In the genomic region with DNA sequence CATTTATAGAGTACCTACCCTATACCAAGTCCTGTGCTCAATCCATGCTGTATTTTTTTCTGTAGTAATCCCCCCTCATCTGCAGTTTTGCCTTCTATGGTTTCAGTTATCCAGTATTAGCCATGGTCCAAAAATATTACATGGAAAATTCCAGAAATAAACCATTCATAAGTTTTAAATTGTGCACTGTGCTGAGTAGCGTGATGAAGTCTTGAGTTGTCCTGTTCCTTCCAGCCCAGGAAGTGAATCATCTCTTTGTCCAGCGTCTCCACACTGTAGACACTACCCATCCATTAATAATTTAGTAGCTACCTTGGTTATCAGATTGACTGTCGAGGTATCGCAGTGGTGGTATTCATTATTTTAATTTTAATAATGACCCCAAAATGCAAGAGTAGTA, we compare ENCODE assay signal across 20 cellular contexts. TPM values are rescaled to one million over a fixed set of nuclear protein-coding genes. Genes with fewer than 3 reads are reported as not detected.
DNase-seq lines count a peak whose midpoint lies in the region; ATAC-seq and TF ChIP-seq lines count a peak whose summit lies in the region.
"Had no signal": no experiment of that assay in that cellular context is flagged by ENCODE, and none has a peak within 500 bp of the region (broad histone marks: within the 10 kb centered on the region; RNA-seq: fewer than 3 reads in every experiment).

No MANE protein-coding gene starts in this region.

- TF ChIP-seq CTCF in SK-N-SH (IDR thresholded peaks at IDR 0.05): no peak
- TF ChIP-seq CTCF in epithelial cell of esophagus (IDR thresholded peaks at IDR 0.05; ENCODE audit: insufficient read depth, low read depth, low read length, missing control alignments): no peak
- TF ChIP-seq CTCF in CD8-positive, alpha-beta T cell (IDR thresholded peaks at IDR 0.05): no peak
- no peak for TF ChIP-seq CTCF in left lung (IDR thresholded peaks at IDR 0.05)

- CTCF ChIA-PET in SK-N-SH (lab: Yijun Ruan, JAX): no interaction called here
- CTCF ChIA-PET in CD8-positive, alpha-beta T cell (lab: Charles Lee): no interaction called here

- no peak overlapping the region for H2AFZ ChIP-seq in SK-N-SH (ENCODE audit: low read depth)

- 22% methylated on average over 4 of the region's 4 CpGs for WGBS in SK-N-SH (ENCODE audit: low lambda C conversion rate)

- no peaks in the 10 kb centered on the region for H3K9me2 ChIP-seq in SK-N-SH

- ATAC-seq in effector memory CD8-positive, alpha-beta T cell (replicated peaks): no peak
- ATAC-seq in CD8-positive, alpha-beta T cell: no peak
- no peak for ATAC-seq in left lung
- ATAC-seq: GM12878, K562, Panc1, T-cell had no signal

- H3K4me1 Mint-ChIP-seq in effector memory CD8-positive, alpha-beta T cell (ENCODE audit: low read depth in 2 of 2): no peaks in the 10 kb centered on the region
- H3K4me1 Mint-ChIP-seq in CD8-positive, alpha-beta T cell (ENCODE audit: low read depth): no peaks in the 10 kb centered on the region
- H3K4me1 Mint-ChIP-seq: T-cell had no signal

- no peak overlapping the region for H3K4me2 ChIP-seq in SK-N-SH

- H3K79me2 ChIP-seq in SK-N-SH (ENCODE audit: insufficient read depth): no peaks in the 10 kb centered on the region

- no peaks in the 10 kb centered on the region for H3K9me3 ChIP-seq in SK-N-SH
- no peaks in the 10 kb centered on the region for H3K9me3 ChIP-seq in CD8-positive, alpha-beta T cell (ENCODE audit: low read length)
- H3K9me3 ChIP-seq in left lung: no peaks in the 10 kb centered on the region
- H3K9me3 ChIP-seq: BE2C had no signal

- H3K27me3 ChIP-seq in SK-N-SH (ENCODE audit: insufficient read depth) (no peaks in the 10 kb centered on the region), left lung (no peaks in the 10 kb centered on the region)
- H3K27me3 ChIP-seq in CD8-positive, alpha-beta T cell (ENCODE audit: insufficient read depth, low read length): no peaks in the 10 kb centered on the region

- H3K36me3 ChIP-seq in SK-N-SH (replicated peaks in 1 of 2; ENCODE audit: control insufficient read depth in 1 of 2, insufficient read depth in 2 of 2, low read length in 1 of 2): no peaks in the 10 kb centered on the region
- no peaks in the 10 kb centered on the region for H3K36me3 ChIP-seq in CD8-positive, alpha-beta T cell (ENCODE audit: insufficient read depth, low read length)
- H3K36me3 ChIP-seq in left lung: no peaks in the 10 kb centered on the region
- H3K36me3 ChIP-seq: BE2C had no signal

- intact Hi-C loops in CD8-positive, alpha-beta T cell (cut with DNase I, micrococcal nuclease): no loop called here
- intact Hi-C loops in left lung (cut with DNase I): no loop called here

- no peaks in the 10 kb centered on the region for H3K27me3 Mint-ChIP-seq in effector memory CD8-positive, alpha-beta T cell
- H3K27me3 Mint-ChIP-seq in CD8-positive, alpha-beta T cell (ENCODE audit: low read depth): no peaks in the 10 kb centered on the region
- H3K27me3 Mint-ChIP-seq: T-cell had no signal

- H3K4me3 ChIP-seq in SK-N-SH (ENCODE audit: low read depth in 2 of 2, low read length in 1 of 2) (no peak overlapping the region), epithelial cell of esophagus (ENCODE audit: low read length) (no peak overlapping the region), left lung (no peak overlapping the region)
- no peak overlapping the region for H3K4me3 ChIP-seq in CD8-positive, alpha-beta T cell (ENCODE audit: low read depth, low read length)
- H3K4me3 ChIP-seq: GM12878, K562 had no signal

- no peak for TF ChIP-seq RAD21 in SK-N-SH (IDR thresholded peaks at IDR 0.05; ENCODE audit: low read length)

- H3K4me1 ChIP-seq in SK-N-SH (ENCODE audit: control insufficient read depth in 1 of 2, insufficient read depth in 2 of 2, low read depth in 1 of 2, low read length in 1 of 2) (peaks cover 3 to 16% of the 10 kb centered on the region in 2 experiments; a peak in 1 of 4 replicates), left lung (no peaks in the 10 kb centered on the region)
- no peaks in the 10 kb centered on the region for H3K4me1 ChIP-seq in CD8-positive, alpha-beta T cell (ENCODE audit: insufficient read depth, low read length)
- H3K4me1 ChIP-seq: BE2C had no signal

- TF ChIP-seq EP300 in SK-N-SH (IDR thresholded peaks at IDR 0.05; ENCODE audit: borderline replicate concordance in 1 of 2, low read depth in 1 of 2, low read length in 1 of 2): no peak

- peaks cover 13% of the 10 kb centered on the region for H3F3A ChIP-seq in SK-N-SH (replicated peaks; ENCODE audit: insufficient read depth)

- POLR2A ChIA-PET in SK-N-SH (lab: Yijun Ruan, JAX): no interaction called here
- POLR2A ChIA-PET in CD8-positive, alpha-beta T cell (lab: Charles Lee): no interaction called here

- H3K36me3 Mint-ChIP-seq in effector memory CD8-positive, alpha-beta T cell (ENCODE audit: insufficient read depth): no peaks in the 10 kb centered on the region
- H3K36me3 Mint-ChIP-seq in CD8-positive, alpha-beta T cell: peaks cover 21% of the 10 kb centered on the region

- no peaks in the 10 kb centered on the region for H3K9me3 Mint-ChIP-seq in effector memory CD8-positive, alpha-beta T cell
- peaks cover 2% of the 10 kb centered on the region for H3K9me3 Mint-ChIP-seq in CD8-positive, alpha-beta T cell

- peak overlapping the region in 1 of 2 experiments; percentile 40; a peak in 2 of 4 replicates for H3K27ac ChIP-seq in SK-N-SH (ENCODE audit: low read depth in 2 of 2, low read length in 1 of 2)
- no peak overlapping the region for H3K27ac ChIP-seq in CD8-positive, alpha-beta T cell (ENCODE audit: low read depth, low read length)
- H3K27ac ChIP-seq in left lung: no peak overlapping the region

- DNase-seq in EH (ENCODE audit: low read depth) (peak; percentile 49), HT1080 (ENCODE audit: low read depth) (peak; percentile 28), SK-N-SH (no peak), epithelial cell of esophagus (ENCODE audit: low read depth) (peak; percentile 39), left lung (no peak)
- no peak for DNase-seq in effector memory CD8-positive, alpha-beta T cell
- no peak for DNase-seq in stimulated activated CD4-positive, alpha-beta T cell treated with anti-CD3 and anti-CD28 coated beads, Interleukin-2, amount 100 ng/mL, for 24 hours
- no peak for DNase-seq in CD8-positive, alpha-beta T cell
- DNase-seq: 8988T, ACHN, BE2C, GDM1, Kasumi-1, NCI-H446 treated with DMSO at 0.1 percent for 48 hours, NCI-H526 treated with DMSO at 0.1 percent for 48 hours, SIG-M5, T-cell had no signal

- no peak overlapping the region for H3K9ac ChIP-seq in SK-N-SH

- no peaks in the 10 kb centered on the region for H4K20me1 ChIP-seq in SK-N-SH (ENCODE audit: insufficient read depth)

- no peak overlapping the region for H3K27ac Mint-ChIP-seq in effector memory CD8-positive, alpha-beta T cell
- no peak overlapping the region for H3K27ac Mint-ChIP-seq in CD8-positive, alpha-beta T cell
- H3K27ac Mint-ChIP-seq: T-cell had no signal

- H3K4me3 Mint-ChIP-seq in effector memory CD8-positive, alpha-beta T cell: no peak overlapping the region
- no peak overlapping the region for H3K4me3 Mint-ChIP-seq in CD8-positive, alpha-beta T cell
- H3K4me3 Mint-ChIP-seq: T-cell had no signal

TF ChIP-seq in SK-N-SH, 30 proteins besides CTCF, POLR2A, EP300 and RAD21:
- TF ChIP-seq TCF12 (IDR thresholded peaks at IDR 0.05) (peak; percentile 28; the same call in 1 of the 2 replicates), TEAD4 (IDR thresholded peaks at IDR 0.05; ENCODE audit: borderline replicate concordance, insufficient read depth) (no peak), FOSL2 (IDR thresholded peaks at IDR 0.05; ENCODE audit: borderline replicate concordance, low read depth) (peak; percentile 25; the same call in 1 of the 2 replicates)
- TF ChIP-seq, protein P1, sequence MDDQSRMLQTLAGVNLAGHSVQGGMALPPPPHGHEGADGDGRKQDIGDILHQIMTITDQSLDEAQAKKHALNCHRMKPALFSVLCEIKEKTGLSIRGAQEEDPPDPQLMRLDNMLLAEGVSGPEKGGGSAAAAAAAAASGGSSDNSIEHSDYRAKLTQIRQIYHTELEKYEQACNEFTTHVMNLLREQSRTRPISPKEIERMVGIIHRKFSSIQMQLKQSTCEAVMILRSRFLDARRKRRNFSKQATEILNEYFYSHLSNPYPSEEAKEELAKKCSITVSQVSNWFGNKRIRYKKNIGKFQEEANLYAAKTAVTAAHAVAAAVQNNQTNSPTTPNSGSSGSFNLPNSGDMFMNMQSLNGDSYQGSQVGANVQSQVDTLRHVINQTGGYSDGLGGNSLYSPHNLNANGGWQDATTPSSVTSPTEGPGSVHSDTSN (IDR thresholded peaks at IDR 0.05): peak; percentile 45; the same call in 1 of the 2 replicates

RNA-seq across cellular contexts. Expression of a gene that starts 54.2 kb away (rescaled TPM):
- 22.1 and 33.5 TPM in 2 replicates for total RNA-seq in HT1080 (2014; rRNA removed; shearing (Covaris generic))
- polyA plus RNA-seq in HT1080 (2015; cell fraction: cytosol; rRNA removed): 17.7 and 22.2 TPM in 2 replicates
- 38.7 and 45.0 TPM in 2 replicates for polyA plus RNA-seq in HT1080 (2015; cell fraction: nucleus; rRNA removed)
- polyA plus RNA-seq in SK-N-SH (2012; rRNA removed): 15.0 and 21.8 TPM in 2 replicates
- polyA plus RNA-seq in SK-N-SH (2012; cell fraction: cytosol; rRNA removed): 17.4 and 17.5 TPM in 2 replicates
- polyA plus RNA-seq in SK-N-SH (2012; cell fraction: nucleus; rRNA removed): 46.3 and 50.3 TPM in 2 replicates
- 10 to 100 TPM; 23.0 to 23.6 TPM for total RNA-seq in CD8-positive, alpha-beta T cell
- 10 to 100 TPM; 23.6 to 27.9 TPM for total RNA-seq in left lung

RNA-seq across cellular contexts. Expression of a gene that starts 57.8 kb away (rescaled TPM):
- 7.9 and 10.6 TPM in 2 replicates for total RNA-seq in HT1080 (2014; rRNA removed; shearing (Covaris generic))
- 18.6 and 20.2 TPM in 2 replicates for polyA plus RNA-seq in HT1080 (2015; cell fraction: cytosol; rRNA removed)
- polyA plus RNA-seq in HT1080 (2015; cell fraction: nucleus; rRNA removed): 16.2 and 23.1 TPM in 2 replicates
- polyA plus RNA-seq in SK-N-SH (2012; rRNA removed): 18.1 and 20.6 TPM in 2 replicates
- 23.6 and 26.1 TPM in 2 replicates for polyA plus RNA-seq in SK-N-SH (2012; cell fraction: cytosol; rRNA removed)
- polyA plus RNA-seq in SK-N-SH (2012; cell fraction: nucleus; rRNA removed): 24.4 and 31.0 TPM in 2 replicates
- 10 to 100 TPM; 46.5 to 47.3 TPM for total RNA-seq in CD8-positive, alpha-beta T cell
- 10 to 100 TPM; 39.5 to 52.0 TPM for total RNA-seq in left lung

Comparison
In these comparisons a context has a peak if more than half of its experiments do, and no peak if none do; other contexts are left out.
1. DNase-seq: peak in EH (single experiment), HT1080 (single experiment) and epithelial cell of esophagus (single experiment); none in SK-N-SH (single experiment), effector memory CD8-positive, alpha-beta T cell (0 of 3), stimulated activated CD4-positive, alpha-beta T cell treated with anti-CD3 and anti-CD28 coated beads, Interleukin-2, amount 100 ng/mL, for 24 hours (0 of 2), CD8-positive, alpha-beta T cell (0 of 7) and left lung (0 of 2).